In the genomic region with DNA sequence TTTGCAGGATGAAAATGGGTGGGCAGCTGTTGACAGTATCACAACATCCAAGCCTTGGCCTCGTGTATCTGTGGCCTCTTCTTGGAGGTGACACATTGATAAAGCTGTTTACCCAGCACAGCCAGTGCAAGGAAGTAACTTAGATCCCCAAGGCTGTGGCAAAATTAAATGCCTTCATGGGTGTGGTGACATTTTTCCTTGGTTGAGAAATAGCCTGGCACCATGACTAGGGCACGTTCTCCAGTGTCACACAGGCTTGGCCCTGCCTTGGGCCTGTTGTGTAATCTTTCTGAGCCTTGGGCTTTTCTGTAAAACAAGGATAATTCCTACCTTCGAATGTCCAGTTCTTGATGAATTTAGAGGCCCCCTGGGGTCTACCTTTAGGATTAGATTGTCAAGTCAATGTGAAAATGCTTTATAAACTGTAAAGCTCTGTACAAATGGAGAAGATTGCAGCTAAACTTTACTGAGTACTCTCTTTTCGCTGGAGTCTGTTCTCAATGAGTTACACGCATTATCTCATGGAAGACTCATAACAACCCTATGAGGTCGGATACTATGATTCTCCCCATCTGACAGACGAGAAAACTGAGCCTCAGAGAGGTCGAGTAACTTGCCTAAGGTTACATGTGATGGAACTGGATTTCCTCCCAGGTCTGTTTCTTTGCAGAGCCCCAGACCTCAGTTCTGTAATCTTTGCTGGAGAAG, we compare ENCODE assay signal across 17 cellular contexts. TPM values are rescaled to one million over a fixed set of nuclear protein-coding genes. Genes with fewer than 3 reads are reported as not detected.
DNase-seq lines count a peak whose midpoint lies in the region; ATAC-seq and TF ChIP-seq lines count a peak whose summit lies in the region.
"Had no signal": no experiment of that assay in that cellular context is flagged by ENCODE, and none has a peak within 500 bp of the region (broad histone marks: within the 10 kb centered on the region; RNA-seq: fewer than 3 reads in every experiment).

No MANE protein-coding gene starts in this region.

- H3K4me3 ChIP-seq in right cardiac atrium (ENCODE audit: low read length) = no peak overlapping the region
- H3K4me3 ChIP-seq: ascending aorta, GM23338, MG63, Peyer's patch had no signal

- no peaks in the 10 kb centered on the region for H3K4me1 ChIP-seq in right cardiac atrium (ENCODE audit: control insufficient read depth, insufficient read depth, low read length)

- TF ChIP-seq CTCF in HFFc6 (IDR thresholded peaks at IDR 0.05) (no peak), type B pancreatic cell (conservative IDR thresholded peaks at IDR 0.05) (no peak)

- H3K27ac Mint-ChIP-seq in HFFc6 (peak overlapping the region; percentile 33; the same call in 1 of the 2 replicates), type B pancreatic cell (peak overlapping the region; percentile 81)
- H3K27ac Mint-ChIP-seq: GM23338; stimulated activated memory B cell treated with anti-CD40 and anti-IgM and Interleukin-4, amounts not matched to agents 10 μg/mL and 1 μg/mL and 100 μg/mL, for 72 hours; T-helper 2 cell treated with Interferon-gamma antibody and Interleukin-4, amounts not matched to agents 5 μg/mL and 100 μg/mL, for 36 hours had no signal

- H3K4me1 Mint-ChIP-seq in HFFc6 (ENCODE audit: low read depth) (peaks cover 66% of the 10 kb centered on the region), type B pancreatic cell (ENCODE audit: unreplicated experiment) (peaks cover 14% of the 10 kb centered on the region)

- no peaks in the 10 kb centered on the region for H3K27me3 ChIP-seq in right cardiac atrium (ENCODE audit: control insufficient read depth, insufficient read depth)
- H3K27me3 ChIP-seq: ascending aorta, MG63, Peyer's patch had no signal

- DNase-seq in HFFc6 (peak; percentile 18), RPMI7951 (ENCODE audit: low read depth) (peak; percentile 39), right cardiac atrium (peak in 1 of 3 donors; percentile 44), type B pancreatic cell (ENCODE audit: extremely low spot score, unreplicated experiment) (no peak), G401 (ENCODE audit: low spot score) (no peak)
- DNase-seq: CD8-positive, alpha-beta memory T cell; MG63; naive B cell; NCI-H446; Peyer's patch; stimulated activated CD4-positive, alpha-beta T cell treated with anti-CD3 and anti-CD28 coated beads, Interleukin-4, amount 100 ng/mL, for 1 hour had no signal

- no peaks in the 10 kb centered on the region for H3K9me3 ChIP-seq in right cardiac atrium (ENCODE audit: control insufficient read depth, low read length)
- H3K9me3 ChIP-seq: ascending aorta, MG63, Peyer's patch had no signal

- H3K9me3 Mint-ChIP-seq in HFFc6 (no peaks in the 10 kb centered on the region), type B pancreatic cell (no peaks in the 10 kb centered on the region)
- H3K9me3 Mint-ChIP-seq: CD8-positive, alpha-beta memory T cell; GM23338; naive B cell; stimulated activated memory B cell treated with anti-CD40 and anti-IgM and Interleukin-4, amounts not matched to agents 10 μg/mL and 1 μg/mL and 100 μg/mL, for 72 hours; T-helper 2 cell treated with Interferon-gamma antibody and Interleukin-4, amounts not matched to agents 5 μg/mL and 100 μg/mL, for 36 hours had no signal

- no peak overlapping the region for H3K4me3 Mint-ChIP-seq in HFFc6
- no peak overlapping the region for H3K4me3 Mint-ChIP-seq in type B pancreatic cell
- H3K4me3 Mint-ChIP-seq: CD8-positive, alpha-beta memory T cell; GM23338; naive B cell; stimulated activated memory B cell treated with anti-CD40 and anti-IgM and Interleukin-4, amounts not matched to agents 10 μg/mL and 1 μg/mL and 100 μg/mL, for 72 hours; T-helper 2 cell treated with Interferon-gamma antibody and Interleukin-4, amounts not matched to agents 5 μg/mL and 100 μg/mL, for 36 hours had no signal

- 78% methylated on average over 8 of the region's 8 CpGs for WGBS in right cardiac atrium

- in situ Hi-C loops in G401 (cut with HindIII; ENCODE audit: low sequenced_read_pairs) = no loop called here

- H3K27me3 Mint-ChIP-seq in HFFc6 (ENCODE audit: insufficient read depth) (no peaks in the 10 kb centered on the region; the same call in 1 of the 2 replicates), type B pancreatic cell (peaks cover 5% of the 10 kb centered on the region)

- H3K27ac ChIP-seq in right cardiac atrium (ENCODE audit: low read length) = no peak overlapping the region
- H3K27ac ChIP-seq: Peyer's patch had no signal

- ATAC-seq in right cardiac atrium = peak; percentile 49
- no peak for ATAC-seq in HG03280 (IDR thresholded peaks at IDR 0.05; ENCODE audit: unreplicated experiment)
- no peak for ATAC-seq in HG03135 (IDR thresholded peaks at IDR 0.05; ENCODE audit: unreplicated experiment)
- ATAC-seq: GM23338; stimulated activated memory B cell treated with anti-CD40 and anti-IgM and Interleukin-4, amounts not matched to agents 10 μg/mL and 1 μg/mL and 100 μg/mL, for 72 hours had no signal

- no peaks in the 10 kb centered on the region for H3K36me3 Mint-ChIP-seq in HFFc6 (ENCODE audit: low read depth)
- no peaks in the 10 kb centered on the region for H3K36me3 Mint-ChIP-seq in type B pancreatic cell
- H3K36me3 Mint-ChIP-seq: naive B cell; stimulated activated memory B cell treated with anti-CD40 and anti-IgM and Interleukin-4, amounts not matched to agents 10 μg/mL and 1 μg/mL and 100 μg/mL, for 72 hours had no signal

- intact Hi-C loops in right cardiac atrium (cut with DNase I) = loop anchor here in 2 of 4 donors (5.0 to 10.0 kb wide), 2 partner anchors 147 to 400 kb away; no protein-coding TSS in a partner anchor

RNA-seq across cellular contexts. Expression of a gene that starts 46.7 kb away (rescaled TPM):
- total RNA-seq in HFFc6 (2021; fragmentation: NEBNext Ultra II Directional; extraction: Animal tissue kit (Norgen Biotek cat#: 25700)) = 10 to 100 TPM; 24.9 to 57.4 (median 27.6) TPM
- under 0.01 and 0.10 TPM in 2 replicates for total RNA-seq in RPMI7951 (2014; rRNA removed; shearing (Covaris generic))
- total RNA-seq in right cardiac atrium (under 1 TPM; 0.59 to 0.96 (median 0.79) TPM), type B pancreatic cell (ENCODE audit: low replicate concordance) (40.5 and 59.4 TPM in 2 replicates)
- polyA plus RNA-seq in right cardiac atrium = 0.77 TPM
- total RNA-seq in G401 (2014; rRNA removed; shearing (Covaris generic)) = not detected in 2 replicates
- total RNA-seq: CD8-positive, alpha-beta memory T cell had no signal

Comparison
In these comparisons a context has a peak if more than half of its experiments do, and no peak if none do; other contexts are left out.
1. DNase-seq: peak in HFFc6 (single experiment) and RPMI7951 (single experiment); none in type B pancreatic cell (single experiment) and G401 (single experiment).
2. ATAC-seq: peak in right cardiac atrium (2 of 2); none in HG03280 (single experiment) and HG03135 (single experiment).
3. RNA of a gene that starts 46.7 kb away (total RNA-seq): 40.5 to 59.4 TPM in type B pancreatic cell and 24.9 to 57.4 TPM in HFFc6; 0.59 to 0.96 TPM in right cardiac atrium, under 0.01 to 0.10 TPM in RPMI7951 and not detected in G401; every median in the first group is over 10 times any median in the second.